7 cellular contexts compared by ENCODE assay signal in the genomic region with DNA sequence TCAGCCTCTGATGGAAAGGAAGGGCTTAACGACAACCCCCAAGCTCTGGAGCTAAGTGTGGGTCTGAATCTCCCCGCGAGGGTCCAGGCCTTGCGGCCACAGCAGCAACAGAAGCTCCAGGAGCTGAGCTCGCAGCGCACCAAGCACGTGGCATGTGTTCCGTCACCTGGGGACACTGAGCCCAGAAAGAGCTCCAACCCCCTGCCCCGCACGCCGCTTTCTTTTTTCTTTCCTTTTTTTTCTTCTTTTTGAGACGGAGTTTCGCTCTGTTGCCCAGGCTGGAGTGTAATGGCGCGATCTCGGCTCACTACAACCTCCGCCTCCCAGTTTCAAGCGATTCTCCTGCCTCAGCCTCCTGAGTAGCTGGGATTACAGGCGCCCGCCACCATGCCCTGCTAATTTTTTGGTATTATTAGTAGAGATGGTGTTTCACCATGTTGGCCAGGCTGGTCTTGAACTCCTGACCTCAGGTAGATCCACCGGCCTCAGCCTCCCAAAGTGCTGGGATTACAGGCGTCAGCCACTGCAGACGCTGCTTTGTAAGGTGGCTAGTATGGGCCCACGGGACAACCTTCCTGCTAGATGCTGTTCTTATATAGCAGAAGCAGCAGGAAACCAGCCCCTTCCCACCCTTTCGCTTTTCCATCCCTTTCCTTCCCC. TPM values are rescaled to one million over a fixed set of nuclear protein-coding genes. Genes with fewer than 3 reads are reported as not detected.
A peak's percentile ranks its signal among the peaks of the same experiment; 100 is the strongest.
DNase-seq lines count a peak whose midpoint lies in the region; ATAC-seq and TF ChIP-seq lines count a peak whose summit lies in the region.

No MANE protein-coding gene starts in this region.

- peak overlapping the region; percentile 75 for H2AFZ ChIP-seq in GM23248

- H3K4me1 Mint-ChIP-seq in T-helper 17 cell (peaks cover 21% of the 10 kb centered on the region), glutamatergic neuron (ENCODE audit: low read depth, unreplicated experiment) (peaks cover 7% of the 10 kb centered on the region)
- H3K4me1 Mint-ChIP-seq in stimulated activated memory B cell treated with anti-CD40 and anti-IgM and Interleukin-4, amounts not matched to agents 10 μg/mL and 1 μg/mL and 100 μg/mL, for 72 hours = peaks cover 44% of the 10 kb centered on the region

- H3K4me3 Mint-ChIP-seq in T-helper 17 cell (peak overlapping the region; percentile 81), glutamatergic neuron (ENCODE audit: unreplicated experiment) (peak overlapping the region; percentile 59)
- peak overlapping the region; percentile 78 for H3K4me3 Mint-ChIP-seq in stimulated activated memory B cell treated with anti-CD40 and anti-IgM and Interleukin-4, amounts not matched to agents 10 μg/mL and 1 μg/mL and 100 μg/mL, for 72 hours

- no peaks in the 10 kb centered on the region for H3F3A ChIP-seq in GM23248 (ENCODE audit: insufficient read depth)

- peak overlapping the region; percentile 66 for H3K4me2 ChIP-seq in GM23248 (ENCODE audit: unreplicated experiment)

- H3K9me3 Mint-ChIP-seq in glutamatergic neuron (ENCODE audit: unreplicated experiment) = no peaks in the 10 kb centered on the region
- no peaks in the 10 kb centered on the region for H3K9me3 Mint-ChIP-seq in stimulated activated memory B cell treated with anti-CD40 and anti-IgM and Interleukin-4, amounts not matched to agents 10 μg/mL and 1 μg/mL and 100 μg/mL, for 72 hours

- H3K79me2 ChIP-seq in GM23248 (ENCODE audit: insufficient read depth) = peaks cover 40% of the 10 kb centered on the region

- no peaks in the 10 kb centered on the region; the same call in 1 of the 2 replicates for H3K4me1 ChIP-seq in GM23248 (ENCODE audit: insufficient read depth)

- in situ Hi-C loops in GM23248 (cut with MboI) = no loop called here

- H3K27ac Mint-ChIP-seq in T-helper 17 cell = peak overlapping the region; percentile 54
- peak overlapping the region; percentile 68 for H3K27ac Mint-ChIP-seq in glutamatergic neuron (ENCODE audit: unreplicated experiment)
- H3K27ac Mint-ChIP-seq in stimulated activated memory B cell treated with anti-CD40 and anti-IgM and Interleukin-4, amounts not matched to agents 10 μg/mL and 1 μg/mL and 100 μg/mL, for 72 hours = peak overlapping the region; percentile 46

- no peak for TF ChIP-seq CTCF in glutamatergic neuron (IDR thresholded peaks at IDR 0.05; ENCODE audit: partially characterized antibody, unreplicated experiment)

- H3K27me3 ChIP-seq in GM23248 (replicated peaks; ENCODE audit: insufficient read depth) = no peaks in the 10 kb centered on the region

- peak overlapping the region; percentile 51 for H3K4me3 ChIP-seq in GM23248

- no peaks in the 10 kb centered on the region for H3K36me3 ChIP-seq in GM23248 (ENCODE audit: low read depth)

- no peak for DNase-seq in GM23248
- no peak for DNase-seq in T-helper 17 cell
- DNase-seq in glutamatergic neuron = no peak
- DNase-seq in GM19240 (ENCODE audit: insufficient read length, low spot score) = no peak
- no peak for DNase-seq in NCI-H2227 treated with DMSO at 0.1 percent for 48 hours (lab: John Stamatoyannopoulos, UW)
- DNase-seq in kidney glomerular epithelial cell (lab: John Stamatoyannopoulos, UW) = no peak

- H3K27me3 Mint-ChIP-seq in T-helper 17 cell (no peaks in the 10 kb centered on the region), glutamatergic neuron (ENCODE audit: unreplicated experiment) (no peaks in the 10 kb centered on the region)
- no peaks in the 10 kb centered on the region for H3K27me3 Mint-ChIP-seq in stimulated activated memory B cell treated with anti-CD40 and anti-IgM and Interleukin-4, amounts not matched to agents 10 μg/mL and 1 μg/mL and 100 μg/mL, for 72 hours

- no peaks in the 10 kb centered on the region for H3K9me2 ChIP-seq in GM23248 (ENCODE audit: insufficient read depth)

- H3K36me3 Mint-ChIP-seq in T-helper 17 cell (ENCODE audit: low read depth) = peaks cover 3% of the 10 kb centered on the region
- no peaks in the 10 kb centered on the region for H3K36me3 Mint-ChIP-seq in glutamatergic neuron (ENCODE audit: unreplicated experiment)
- peaks cover 4% of the 10 kb centered on the region for H3K36me3 Mint-ChIP-seq in stimulated activated memory B cell treated with anti-CD40 and anti-IgM and Interleukin-4, amounts not matched to agents 10 μg/mL and 1 μg/mL and 100 μg/mL, for 72 hours

- H4K20me1 ChIP-seq in GM23248 (ENCODE audit: insufficient read depth) = no peaks in the 10 kb centered on the region

- no peak for ATAC-seq in T-helper 17 cell
- ATAC-seq in stimulated activated memory B cell treated with anti-CD40 and anti-IgM and Interleukin-4, amounts not matched to agents 10 μg/mL and 1 μg/mL and 100 μg/mL, for 72 hours = no peak

- peak overlapping the region; percentile 30; the same call in 1 of the 2 replicates for H3K9ac ChIP-seq in GM23248

- no peak overlapping the region for H3K27ac ChIP-seq in GM23248

- 64 to 67% methylated on average over 25 of the region's 25 CpGs for WGBS in GM23248 (ENCODE audit: low coverage in 1 of 2, low lambda C conversion rate in 2 of 2, missing lambda C conversion rate in 2 of 2), 2 experiments

- H3K9me3 ChIP-seq in GM23248 (ENCODE audit: low read depth) (no peaks in the 10 kb centered on the region), T-helper 17 cell (ENCODE audit: control insufficient read depth, low read length, poor library complexity, severe bottlenecking) (no peaks in the 10 kb centered on the region)

RNA-seq across cellular contexts. Expression of gene TNIP2, which starts 0.7 kb away (rescaled TPM):
- 55.2 and 64.6 TPM in 2 replicates for total RNA-seq in GM23248 (2014; rRNA removed; shearing (Covaris generic))
- 40.6 and 41.0 TPM in 2 replicates for polyA plus RNA-seq in GM23248 (2016; fragmentation: Nextera tagmentation; extraction: Ambion mirVana)
- total RNA-seq in T-helper 17 cell (10 to 100 TPM; 66.0 to 72.5 TPM), glutamatergic neuron (ENCODE audit: unreplicated experiment) (25.4 TPM)

RNA-seq across cellular contexts. Expression of gene SH3BP2, which starts 36.1 kb away (rescaled TPM):
- 31.2 and 46.3 TPM in 2 replicates for total RNA-seq in GM23248 (2014; rRNA removed; shearing (Covaris generic))
- polyA plus RNA-seq in GM23248 (2016; fragmentation: Nextera tagmentation; extraction: Ambion mirVana) = 19.1 and 20.9 TPM in 2 replicates
- total RNA-seq in T-helper 17 cell = 10 to 100 TPM; 36.0 to 62.0 TPM
- 85.3 TPM for total RNA-seq in glutamatergic neuron (ENCODE audit: unreplicated experiment)
